8 cellular contexts compared by ENCODE assay signal in genomic region chr14:77457115-77457521, GRCh38. TPM values are rescaled to one million over a fixed set of nuclear protein-coding genes. Genes with fewer than 3 reads are reported as not detected.
DNase-seq lines count a peak whose midpoint lies in the region; ATAC-seq and TF ChIP-seq lines count a peak whose summit lies in the region.

No MANE protein-coding gene starts in this region.

- peak overlapping the region; percentile 100 for H3K4me3 Mint-ChIP-seq in activated B cell treated with CpG ODN at 0.5 μM for 24 hours

- CTCF ChIA-PET in activated B cell treated with CpG ODN at 0.5 μM for 24 hours (lab: Charles Lee) = interaction anchor here (1.0 kb wide), 1 partner anchor 136 kb away, joined by 3 read pairs; the partner anchor contains the start of gene GSTZ1

- no peaks in the 10 kb centered on the region for H3K9me3 Mint-ChIP-seq in activated B cell treated with CpG ODN at 0.5 μM for 24 hours

- POLR2A ChIA-PET in activated B cell treated with CpG ODN at 0.5 μM for 24 hours (lab: Charles Lee) = interaction anchor here (0.6 to 3.5 kb wide), 7 partner anchors 80 to 644 kb away, joined by 3 to 32 read pairs (median 4); partner anchors contain the start of genes ANGEL1, GSTZ1, POMT2 and SAMD15

- no peaks in the 10 kb centered on the region for H3K27me3 Mint-ChIP-seq in activated B cell treated with CpG ODN at 0.5 μM for 24 hours

- no peak for DNase-seq in activated B cell treated with CpG ODN at 0.5 μM for 24 hours
- peak; percentile 30 for DNase-seq in hepatic stellate cell (ENCODE audit: low spot score)
- no peak for DNase-seq in spleen
- DNase-seq in occipital lobe (lab: John Stamatoyannopoulos, UW) = no peak
- no peak for DNase-seq in NCI-H146 treated with DMSO at 0.1 percent for 48 hours (lab: John Stamatoyannopoulos, UW; ENCODE audit: unreplicated experiment)
- DNase-seq in activated gamma-delta T cell (lab: John Stamatoyannopoulos, UW) = no peak

- H3K4me1 Mint-ChIP-seq in activated B cell treated with CpG ODN at 0.5 μM for 24 hours = peaks cover 30% of the 10 kb centered on the region

- TF ChIP-seq CTCF in GM12875 (IDR thresholded peaks at IDR 0.05; ENCODE audit: borderline replicate concordance, insufficient read depth, low read depth, low read length) = no peak
- TF ChIP-seq CTCF in activated B cell treated with CpG ODN at 0.5 μM for 24 hours (IDR thresholded peaks at IDR 0.05) = no peak
- TF ChIP-seq CTCF in spleen (IDR thresholded peaks at IDR 0.05 in 8 of 11, conservative IDR thresholded peaks at IDR 0.05 in 3 of 11) = no peak

- H3K27me3 ChIP-seq in spleen (replicated peaks in 1 of 7) = no peaks in the 10 kb centered on the region

- peak; percentile 2 for ATAC-seq in HG02884 (IDR thresholded peaks at IDR 0.05; ENCODE audit: unreplicated experiment)
- ATAC-seq in activated B cell treated with CpG ODN at 0.5 μM for 24 hours (ENCODE audit: low read depth) = no peak

- H3K27ac ChIP-seq in spleen = peak overlapping the region; percentile 80 to 98 (median 92)

- peaks cover 2 to 48% (median 36%) of the 10 kb centered on the region in 6 donors for H3K36me3 ChIP-seq in spleen

- intact Hi-C loops in activated B cell treated with CpG ODN at 0.5 μM for 24 hours (cut with micrococcal nuclease) (loop anchor here (1.0 to 10.0 kb wide), 10 partner anchors 40 to 1302 kb away; partner anchors contain the start of genes ADCK1, ALKBH1, GPATCH2L and GSTZ1), spleen (cut with DNase I; ENCODE audit: low total_unique reads) (loop anchor here (5.0 to 10.0 kb wide), 4 partner anchors 80 to 258 kb away; partner anchors contain the start of genes SAMD15, SPTLC2 and TMED8)

- peaks cover 60% of the 10 kb centered on the region for H3K36me3 Mint-ChIP-seq in activated B cell treated with CpG ODN at 0.5 μM for 24 hours (ENCODE audit: low read depth)

- H3K4me1 ChIP-seq in spleen = peaks cover 20 to 57% (median 35%) of the 10 kb centered on the region in 6 donors

- 0% methylated on average over 13 to 18 of the region's 18 CpGs for WGBS in spleen, 5 donors

- peak overlapping the region; percentile 79 for H3K4me3 ChIP-seq in GM12875 (ENCODE audit: low read depth, low read length)
- H3K4me3 ChIP-seq in spleen = peak overlapping the region; percentile 78 to 100 (median 94)

- TF ChIP-seq POLR2A in spleen (IDR thresholded peaks at IDR 0.05) = peak in 1 of 3 donors; percentile 66

- H3K27ac Mint-ChIP-seq in activated B cell treated with CpG ODN at 0.5 μM for 24 hours = peak overlapping the region; percentile 100

- no peaks in the 10 kb centered on the region for H3K9me3 ChIP-seq in spleen

RNA-seq across cellular contexts. Expression of gene VIPAS39, which starts 0.3 kb away (rescaled TPM):
- total RNA-seq in activated B cell treated with CpG ODN at 0.5 μM for 24 hours = 15.1 and 15.3 TPM in 2 replicates
- 10 to 100 TPM; 13.4 to 24.3 (median 18.5) TPM for total RNA-seq in spleen
- polyA plus RNA-seq in spleen = 10 to 100 TPM in 1 of 3 donors, 1 to 10 TPM in 2; 9.8 to 10.8 (median 9.8) TPM
- total RNA-seq in occipital lobe = 30.6 TPM

RNA-seq across cellular contexts. Expression of gene AHSA1, which starts 0.8 kb away (rescaled TPM):
- total RNA-seq in activated B cell treated with CpG ODN at 0.5 μM for 24 hours (169 and 175 TPM in 2 replicates), spleen (100 to 1,000 TPM in 1 of 7 donors, 10 to 100 TPM in 6; 55.2 to 126 (median 95.0) TPM), occipital lobe (79.1 TPM)
- 10 to 100 TPM; 41.5 to 81.0 (median 73.6) TPM for polyA plus RNA-seq in spleen

RNA-seq across cellular contexts. Expression of gene NOXRED1, which starts 33.8 kb away (rescaled TPM):
- total RNA-seq in activated B cell treated with CpG ODN at 0.5 μM for 24 hours (0.27 and 1.0 TPM in 2 replicates), spleen (1 to 10 TPM in 2 of 7 donors, under 1 TPM in 5; 0.46 to 1.2 (median 0.82) TPM), occipital lobe (0.16 TPM)
- under 1 TPM; 0.30 to 0.59 (median 0.32) TPM for polyA plus RNA-seq in spleen

RNA-seq across cellular contexts. Expression of gene ISM2, which starts 41.5 kb away (rescaled TPM):
- total RNA-seq in activated B cell treated with CpG ODN at 0.5 μM for 24 hours (0.07 TPM in 1 of 2 replicates, not detected in the other), spleen (under 1 TPM in 5 of 7 donors, not detected in 2; 0.13 to 0.56 (median 0.43) TPM), occipital lobe (0.78 TPM)
- not detected for polyA plus RNA-seq in spleen
